Comparison of ENCODE assay signal across 8 cellular contexts in the genomic region with DNA sequence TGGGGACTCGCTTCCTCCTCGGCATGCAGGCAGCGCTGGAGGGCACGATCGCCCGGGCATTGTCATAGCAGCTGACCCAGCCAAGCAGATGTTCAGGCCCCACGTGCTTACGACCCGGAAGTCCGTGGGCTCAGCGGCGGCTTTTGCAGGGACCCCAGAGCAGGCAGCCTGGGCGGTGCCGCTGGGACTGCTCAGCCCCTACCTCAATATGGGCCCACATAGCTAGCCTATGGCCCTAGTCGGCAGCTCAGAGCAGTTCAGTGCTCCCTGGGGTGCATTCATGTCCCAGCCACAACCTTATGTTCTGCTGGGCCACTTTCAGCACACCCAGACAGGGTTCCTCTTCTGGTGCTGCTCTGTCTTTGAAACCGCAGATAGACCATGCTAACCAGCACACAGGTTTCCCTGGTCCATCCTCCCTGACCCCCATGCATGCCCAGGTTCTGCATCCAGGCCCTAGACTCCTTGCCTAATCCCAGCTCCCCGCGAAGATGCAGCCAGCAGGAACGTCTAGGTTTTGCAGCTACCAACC. TPM values are rescaled to one million over a fixed set of nuclear protein-coding genes. Genes with fewer than 3 reads are reported as not detected.
DNase-seq lines count a peak whose midpoint lies in the region; TF ChIP-seq lines count a peak whose summit lies in the region.

No MANE protein-coding gene starts in this region.

- H3K4me3 ChIP-seq in GM12864 (ENCODE audit: low read depth, low read length) (peak overlapping the region; percentile 38), GM23248 (peak overlapping the region; percentile 74), vagina (peak overlapping the region; percentile 44 to 46)

- in situ Hi-C loops in GM23248 (cut with MboI): no loop called here

- no peaks in the 10 kb centered on the region for H4K20me1 ChIP-seq in GM23248 (ENCODE audit: insufficient read depth)

- peak overlapping the region; percentile 100 for H2AFZ ChIP-seq in GM23248

- H3F3A ChIP-seq in GM23248 (ENCODE audit: insufficient read depth): no peaks in the 10 kb centered on the region

- H3K9me2 ChIP-seq in GM23248 (ENCODE audit: insufficient read depth): no peaks in the 10 kb centered on the region

- H3K27ac ChIP-seq in GM23248: no peak overlapping the region
- H3K27ac ChIP-seq in vagina: peak overlapping the region; percentile 39

- H3K4me1 ChIP-seq in GM23248 (ENCODE audit: insufficient read depth) (no peaks in the 10 kb centered on the region), vagina (peaks cover 13% of the 10 kb centered on the region)

- H3K9ac ChIP-seq in GM23248: peak overlapping the region; percentile 70

- no peak for TF ChIP-seq CTCF in GM12864 (IDR thresholded peaks at IDR 0.05; ENCODE audit: low read depth, low read length, missing control alignments)
- TF ChIP-seq CTCF in vagina (IDR thresholded peaks at IDR 0.05): no peak

- no peak for TF ChIP-seq POLR2A in vagina (IDR thresholded peaks at IDR 0.05)

- DNase-seq in GM12864 (ENCODE audit: low read depth) (peak; percentile 66), GM23248 (peak; percentile 82), NCI-H524 (lab: John Stamatoyannopoulos, UW) (peak; percentile 44 to 68), head of caudate nucleus (peak; percentile 53 to 84 (median 71)), posterior vena cava (ENCODE audit: low spot score) (peak; percentile 94), vagina (ENCODE audit: extremely low spot score in 2 of 2) (no peak), NCI-H226 (no peak)
- peak; percentile 87 for DNase-seq in activated effector memory CD4-positive, alpha-beta T cell treated with anti-CD3 and anti-CD28 coated beads, Interleukin-2, amount 50 U/mL, for 16 hours

- H3K9me3 ChIP-seq in GM23248 (ENCODE audit: low read depth) (no peaks in the 10 kb centered on the region), vagina (no peaks in the 10 kb centered on the region)

- H3K27me3 ChIP-seq in GM23248 (replicated peaks; ENCODE audit: insufficient read depth): no peaks in the 10 kb centered on the region
- no peaks in the 10 kb centered on the region for H3K27me3 ChIP-seq in vagina

- no peaks in the 10 kb centered on the region for H3K79me2 ChIP-seq in GM23248 (ENCODE audit: insufficient read depth)

- intact Hi-C loops in head of caudate nucleus (cut with DNase I): no loop called here
- intact Hi-C loops in posterior vena cava (cut with DNase I): no loop called here
- intact Hi-C loops in vagina (cut with DNase I): no loop called here

- WGBS in GM23248 (ENCODE audit: low coverage in 1 of 2, low lambda C conversion rate in 2 of 2, missing lambda C conversion rate in 2 of 2), 2 experiments: 28 to 29% methylated on average over 15 to 19 of the region's 19 CpGs

- H3K36me3 ChIP-seq in GM23248 (ENCODE audit: low read depth) (no peaks in the 10 kb centered on the region), vagina (no peaks in the 10 kb centered on the region)

- peak overlapping the region; percentile 98 for H3K4me2 ChIP-seq in GM23248 (ENCODE audit: unreplicated experiment)

RNA-seq across cellular contexts. Expression of a gene that starts 10.4 kb away (rescaled TPM):
- 426 and 469 TPM in 2 replicates for total RNA-seq in GM23248 (2014; rRNA removed; shearing (Covaris generic))
- 122 TPM in 2 replicates for polyA plus RNA-seq in GM23248 (2016; fragmentation: Nextera tagmentation; extraction: Ambion mirVana)
- 100 to 1,000 TPM; 263 to 283 TPM for total RNA-seq in posterior vena cava
- total RNA-seq in vagina: 375 TPM

RNA-seq across cellular contexts. Expression of a gene that starts 33.3 kb away (rescaled TPM):
- 12.0 and 16.2 TPM in 2 replicates for total RNA-seq in GM23248 (2014; rRNA removed; shearing (Covaris generic))
- 22.1 and 22.8 TPM in 2 replicates for polyA plus RNA-seq in GM23248 (2016; fragmentation: Nextera tagmentation; extraction: Ambion mirVana)
- total RNA-seq in posterior vena cava (10 to 100 TPM; 10.9 to 12.4 TPM), vagina (8.3 TPM)

RNA-seq across cellular contexts. Expression of a gene that starts 55.8 kb away (rescaled TPM):
- total RNA-seq in GM23248 (2014; rRNA removed; shearing (Covaris generic)): not detected in 2 replicates
- polyA plus RNA-seq in GM23248 (2016; fragmentation: Nextera tagmentation; extraction: Ambion mirVana): not detected in 2 replicates
- total RNA-seq in posterior vena cava: under 1 TPM in 1 of 2 donors, not detected in 1; 0.14 TPM
- not detected for total RNA-seq in vagina

Comparison
In these comparisons a context has a peak if more than half of its experiments do, and no peak if none do; other contexts are left out.
1. DNase-seq: peak in GM12864 (single experiment), GM23248 (single experiment), NCI-H524 (2 of 2), activated effector memory CD4-positive, alpha-beta T cell treated with anti-CD3 and anti-CD28 coated beads, Interleukin-2, amount 50 U/mL, for 16 hours (single experiment), head of caudate nucleus (42 of 42) and posterior vena cava (single experiment); none in vagina (0 of 2) and NCI-H226 (single experiment).
2. Peak in every context shown above with its lines, with median percentiles within 50 percentile points of each other: H3K4me3 ChIP-seq.